Comparison of ENCODE assay signal across 1 cellular context in the genomic region with DNA sequence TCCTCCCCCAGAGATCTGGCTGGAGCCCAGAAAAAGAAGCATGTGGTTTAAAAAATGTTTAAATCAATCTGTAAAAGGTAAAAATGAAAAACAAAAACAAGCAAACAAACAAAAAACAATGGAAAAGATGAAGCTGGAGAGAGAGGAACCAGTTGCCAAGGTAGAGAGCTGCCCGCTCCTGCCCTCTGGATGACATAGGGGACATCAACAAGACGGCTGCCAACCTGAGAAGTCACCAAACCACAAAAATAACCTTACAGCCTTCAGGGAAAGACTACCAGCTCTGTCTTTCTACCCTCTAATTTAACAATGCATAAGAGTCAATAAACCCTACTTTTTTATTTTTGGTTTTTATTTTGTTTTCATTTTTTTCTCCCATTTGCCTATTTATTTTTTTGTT.
TF ChIP-seq lines count a peak whose summit lies in the region.

No MANE protein-coding gene starts in this region.

TF ChIP-seq in HepG2, 621 proteins besides CTCF, POLR2A, EP300 and RAD21:
- TF ChIP-seq TBL1XR1 (IDR thresholded peaks at IDR 0.05; ENCODE audit: borderline replicate concordance, low read length, partially characterized antibody) (no peak), PCBP1 (IDR thresholded peaks at IDR 0.05; ENCODE audit: borderline replicate concordance, low read depth, low read length) (no peak), EZH2 (conservative IDR thresholded peaks at IDR 0.05; ENCODE audit: low read depth, low read length) (no peak), CSRNP2 (CRISPR knock-in tag; conservative IDR thresholded peaks at IDR 0.05; ENCODE audit: low read depth) (no peak), ZBED4 (CRISPR knock-in tag; IDR thresholded peaks at IDR 0.05; ENCODE audit: borderline replicate concordance) (no peak), CBX5 (CRISPR knock-in tag; IDR thresholded peaks at IDR 0.05; ENCODE audit: borderline replicate concordance) (no peak), MBNL3 (CRISPR knock-in tag; conservative IDR thresholded peaks at IDR 0.05) (no peak), ZNF788 (CRISPR knock-in tag; IDR thresholded peaks at IDR 0.05; ENCODE audit: borderline replicate concordance) (no peak), ZNF30 (CRISPR knock-in tag; IDR thresholded peaks at IDR 0.05) (no peak), MEIS2 (CRISPR knock-in tag; IDR thresholded peaks at IDR 0.05) (no peak), NAIF1 (CRISPR knock-in tag; IDR thresholded peaks at IDR 0.05; ENCODE audit: borderline replicate concordance) (no peak), ATF3 (CRISPR knock-in tag; IDR thresholded peaks at IDR 0.05) (no peak)
- TF ChIP-seq, protein P1, sequence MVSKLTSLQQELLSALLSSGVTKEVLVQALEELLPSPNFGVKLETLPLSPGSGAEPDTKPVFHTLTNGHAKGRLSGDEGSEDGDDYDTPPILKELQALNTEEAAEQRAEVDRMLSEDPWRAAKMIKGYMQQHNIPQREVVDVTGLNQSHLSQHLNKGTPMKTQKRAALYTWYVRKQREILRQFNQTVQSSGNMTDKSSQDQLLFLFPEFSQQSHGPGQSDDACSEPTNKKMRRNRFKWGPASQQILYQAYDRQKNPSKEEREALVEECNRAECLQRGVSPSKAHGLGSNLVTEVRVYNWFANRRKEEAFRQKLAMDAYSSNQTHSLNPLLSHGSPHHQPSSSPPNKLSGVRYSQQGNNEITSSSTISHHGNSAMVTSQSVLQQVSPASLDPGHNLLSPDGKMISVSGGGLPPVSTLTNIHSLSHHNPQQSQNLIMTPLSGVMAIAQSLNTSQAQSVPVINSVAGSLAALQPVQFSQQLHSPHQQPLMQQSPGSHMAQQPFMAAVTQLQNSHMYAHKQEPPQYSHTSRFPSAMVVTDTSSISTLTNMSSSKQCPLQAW (CRISPR knock-in tag; IDR thresholded peaks at IDR 0.05): no peak
